ENCODE assay signal across 8 cellular contexts in genomic region chr11:122697636-122698167, GRCh38.
DNase-seq lines count a peak whose midpoint lies in the region; ATAC-seq and TF ChIP-seq lines count a peak whose summit lies in the region.

No MANE protein-coding gene starts in this region.

- DNase-seq in stimulated activated naive CD4-positive, alpha-beta T cell (lab: John Stamatoyannopoulos, UW) = peak; percentile 6 to 71 (median 42)
- no peak for DNase-seq in stimulated activated naive CD4-positive, alpha-beta T cell treated with Interleukin-2 at 50 U/mL for 16 hours (lab: John Stamatoyannopoulos, UW)
- peak; percentile 99 for DNase-seq in SIG-M5 (lab: John Stamatoyannopoulos, UW)
- peak; percentile 55 for DNase-seq in fibroblast of mammary gland (ENCODE audit: low read depth)
- DNase-seq in D341Med (ENCODE audit: low spot score) = no peak
- DNase-seq in DMS79 (lab: John Stamatoyannopoulos, UW) = no peak

- H3K4me3 ChIP-seq in fibroblast of mammary gland (ENCODE audit: control insufficient read depth, low read depth, low read length) = no peak overlapping the region

- ATAC-seq in HG03135 (IDR thresholded peaks at IDR 0.05; ENCODE audit: unreplicated experiment) = peak; percentile 88
- no peak for ATAC-seq in GM18873 (IDR thresholded peaks at IDR 0.05; ENCODE audit: low FRiP score, unreplicated experiment)

- TF ChIP-seq CTCF in fibroblast of mammary gland (conservative IDR thresholded peaks at IDR 0.05; ENCODE audit: control insufficient read depth, insufficient read depth, low read depth, low read length) = no peak

Comparison
In these comparisons a context has a peak if more than half of its experiments do, and no peak if none do; other contexts are left out.
1. DNase-seq: peak in stimulated activated naive CD4-positive, alpha-beta T cell (6 of 6), SIG-M5 (single experiment) and fibroblast of mammary gland (single experiment); none in stimulated activated naive CD4-positive, alpha-beta T cell treated with Interleukin-2 at 50 U/mL for 16 hours (single experiment), D341Med (single experiment) and DMS79 (single experiment).